8 cellular contexts compared by ENCODE assay signal in the genomic region with DNA sequence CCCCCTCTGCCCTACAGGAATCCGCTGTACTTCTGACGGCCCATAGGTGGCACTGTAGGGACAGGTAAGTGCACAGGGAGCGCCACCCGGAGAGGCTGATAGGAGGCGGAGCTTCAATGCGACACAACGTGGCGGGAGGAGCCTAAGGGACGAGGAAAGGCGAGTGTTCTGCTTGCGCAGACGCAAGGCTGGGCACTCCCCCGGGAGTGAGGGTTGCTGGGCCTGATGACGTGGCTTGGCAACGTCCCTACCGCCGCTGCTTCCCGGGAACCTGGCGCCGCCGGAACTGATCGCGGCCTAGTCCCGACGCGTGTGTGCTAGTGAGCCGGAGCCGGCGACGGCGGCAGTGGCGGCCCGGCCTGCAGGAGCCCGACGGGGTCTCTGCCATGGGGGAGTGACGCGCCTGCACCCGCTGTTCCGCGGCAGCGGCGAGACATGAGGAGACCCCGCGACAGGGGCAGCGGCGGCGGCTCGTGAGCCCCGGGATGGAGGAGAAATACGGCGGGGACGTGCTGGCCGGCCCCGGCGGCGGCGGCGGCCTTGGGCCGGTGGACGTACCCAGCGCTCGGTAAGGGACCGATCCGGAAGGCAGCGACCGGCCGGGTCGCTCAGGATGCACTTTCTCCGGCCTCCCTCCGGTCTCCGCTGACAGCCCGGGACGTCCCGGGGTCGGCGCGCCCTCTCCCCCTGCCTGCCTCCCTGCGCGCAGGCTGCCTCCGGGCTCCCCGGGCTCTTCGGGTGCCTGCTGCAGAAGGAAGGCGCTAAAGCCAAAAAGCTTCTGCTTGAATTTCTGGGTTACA. TPM values are rescaled to one million over a fixed set of nuclear protein-coding genes. Genes with fewer than 3 reads are reported as not detected.
A peak's percentile ranks its signal among the peaks of the same experiment; 100 is the strongest.
DNase-seq lines count a peak whose midpoint lies in the region; FAIRE-seq and TF ChIP-seq lines count a peak whose summit lies in the region.

A gene (plus strand): TSS at position 244 of the 800 bp plus-strand sequence. CDS start 242 bp downstream, at position 486.

- H3K36me3 ChIP-seq in H1 (ENCODE audit: control insufficient read depth in 2 of 4, insufficient read depth in 4 of 4, low read length in 3 of 4) (no peaks in the 10 kb centered on the region; a peak in 1 of 8 replicates), mesendoderm (ENCODE audit: control insufficient read depth, insufficient read depth, low read length) (no peaks in the 10 kb centered on the region)

- H3K4me2 ChIP-seq in H1 (ENCODE audit: insufficient read depth in 1 of 2, low read depth in 2 of 2, low read length in 2 of 2): peak within 1 kb of the TSS; percentile 85 to 90
- H3K4me2 ChIP-seq in mesendoderm (ENCODE audit: low read length): peak within 1 kb of the TSS; percentile 67

- no peak within 1 kb of the TSS for H2BK20ac ChIP-seq in H1 (ENCODE audit: low read length)

- TF ChIP-seq RAD21 in H1 (IDR thresholded peaks at IDR 0.05 in 1 of 2, conservative IDR thresholded peaks at IDR 0.05 in 1 of 2; ENCODE audit: low read depth in 2 of 2, low read length in 2 of 2): peak; percentile 90

- DNase-seq in COR-L47 (lab: John Stamatoyannopoulos, UW) (peak; percentile 99), GM20000 (ENCODE audit: low spot score) (peak; percentile 97), HT1080 (ENCODE audit: low read depth) (peak; percentile 100), NOMO-1 treated with DMSO at 0.1 percent for 48 hours (lab: John Stamatoyannopoulos, UW; ENCODE audit: unreplicated experiment) (peak; percentile 99), H1 (ENCODE audit: low read depth in 1 of 2, low spot score in 2 of 2) (peak; percentile 95 to 100), mesendoderm (peak; percentile 100)
- DNase-seq in activated CD8-positive, alpha-beta memory T cell treated with anti-CD3 and anti-CD28 coated beads for 48 hours (ENCODE audit: low read depth in 2 of 3, low spot score in 2 of 3): peak; percentile 79 to 94 (median 90)
- DNase-seq in stimulated activated CD8-positive, alpha-beta memory T cell treated with anti-CD3 and anti-CD28 coated beads, Interleukin-15, amount 100 ng/mL, for 24 hours (ENCODE audit: low read depth): peak; percentile 85

- no peaks in the 10 kb centered on the region for H3K27me3 ChIP-seq in H1 (replicated peaks in 1 of 4; ENCODE audit: control insufficient read depth in 3 of 4, extremely low read depth in 1 of 4, insufficient read depth in 3 of 4, low read length in 3 of 4)
- H3K27me3 ChIP-seq in mesendoderm (ENCODE audit: insufficient read depth, low read length, poor library complexity): no peaks in the 10 kb centered on the region

- FAIRE-seq in H1 (lab: Jason Lieb, UNC): peak; percentile 45

- H3K4me1 ChIP-seq in H1 (replicated peaks in 1 of 4; ENCODE audit: control insufficient read depth in 3 of 4, insufficient read depth in 4 of 4, low read length in 3 of 4) (no peaks in the 10 kb centered on the region; a peak in 1 of 7 replicates), mesendoderm (ENCODE audit: control insufficient read depth, low read depth, low read length) (no peaks in the 10 kb centered on the region)

- no peak within 1 kb of the TSS for H4K91ac ChIP-seq in H1 (replicated peaks; ENCODE audit: insufficient read length, low read length)

- POLR2A ChIA-PET in H1 (lab: Charles Lee; ENCODE audit: partially characterized antibody): interaction anchor here (0.8 to 2.3 kb wide), 12 partner anchors 9 to 399 kb away, joined by 3 to 22 read pairs (median 3); a partner anchor contains a TSS

- H3K9ac ChIP-seq in H1 (replicated peaks in 1 of 4; ENCODE audit: extremely low read depth in 1 of 4, low read depth in 3 of 4, low read length in 3 of 4): peak within 1 kb of the TSS; percentile 42 to 92 (median 81); a peak in 6 of 7 replicates
- H3K9ac ChIP-seq in mesendoderm (ENCODE audit: low read length): peak within 1 kb of the TSS; percentile 90

- no peaks in the 10 kb centered on the region for H3K9me3 ChIP-seq in H1 (ENCODE audit: insufficient read depth in 2 of 2, low read depth in 1 of 2, low read length in 1 of 2)

- H4K8ac ChIP-seq in H1 (ENCODE audit: extremely low read depth, insufficient read depth, low read length) (peak within 1 kb of the TSS; percentile 83), mesendoderm (ENCODE audit: low read depth, low read length) (no peak within 1 kb of the TSS)

- H3K56ac ChIP-seq in H1 (replicated peaks; ENCODE audit: insufficient read length, low read depth, low read length) (peak within 1 kb of the TSS; percentile 21), mesendoderm (ENCODE audit: low read length) (peak within 1 kb of the TSS; percentile 95)

- H2AK5ac ChIP-seq in H1 (ENCODE audit: low read depth, low read length) (no peak within 1 kb of the TSS), mesendoderm (ENCODE audit: low read length) (no peak within 1 kb of the TSS)

- 2% methylated on average over 57 of the region's 83 CpGs; no CpG with 5 or more reads in 1 of the 2 experiments for WGBS in H1 (ENCODE audit: extremely low coverage in 1 of 2, insufficient coverage in 1 of 2, insufficient read length in 1 of 2, insufficient replicate concordance in 2 of 2, low coverage in 1 of 2, low lambda C conversion rate in 2 of 2, missing lambda C conversion rate in 1 of 2), 2 experiments
- no CpG with 5 or more reads among the region's 83 CpGs for WGBS in mesendoderm (ENCODE audit: extremely low coverage, insufficient coverage, low lambda C conversion rate)

- H2AFZ ChIP-seq in H1 (ENCODE audit: low read length): peak within 1 kb of the TSS; percentile 89; the same call in 1 of the 2 replicates

- H2BK15ac ChIP-seq in H1 (ENCODE audit: low read length) (no peak within 1 kb of the TSS), mesendoderm (replicated peaks; ENCODE audit: low read depth) (no peak within 1 kb of the TSS)

- H3K23ac ChIP-seq in H1 (ENCODE audit: insufficient read length) (no peak within 1 kb of the TSS), mesendoderm (ENCODE audit: low read length) (peak within 1 kb of the TSS; percentile 45)

- H3K4me3 ChIP-seq in H1 (ENCODE audit: extremely low read depth in 1 of 4, insufficient read depth in 2 of 4, low read depth in 3 of 4, low read length in 4 of 4): peak within 1 kb of the TSS; percentile 48 to 80 (median 69)
- peak within 1 kb of the TSS; percentile 92 for H3K4me3 ChIP-seq in mesendoderm (ENCODE audit: low read length)

- H3K79me1 ChIP-seq in H1 (ENCODE audit: low read depth, low read length) (peaks cover 2% of the 10 kb centered on the region; the same call in 1 of the 2 replicates), mesendoderm (ENCODE audit: low read length) (peaks cover 2% of the 10 kb centered on the region)

- no peaks in the 10 kb centered on the region for H4K20me1 ChIP-seq in H1 (replicated peaks in 1 of 2; ENCODE audit: control insufficient read depth in 1 of 2, insufficient read depth in 2 of 2, low read length in 2 of 2)

- peak within 1 kb of the TSS; percentile 56 for H3K18ac ChIP-seq in H1 (ENCODE audit: extremely low read depth, low read length)
- peak within 1 kb of the TSS; percentile 78 for H3K18ac ChIP-seq in mesendoderm (ENCODE audit: low read length)

- H3K14ac ChIP-seq in H1 (ENCODE audit: insufficient read length): no peak within 1 kb of the TSS

- TF ChIP-seq POLR2A in H1 (IDR thresholded peaks at IDR 0.05; ENCODE audit: control extremely low read depth in 1 of 2, low read depth in 2 of 2, low read length in 2 of 2): peak in 1 of 2 experiments; percentile 92; a peak in 2 of 3 replicates

- TF ChIP-seq CTCF in GM20000 (IDR thresholded peaks at IDR 0.05; ENCODE audit: extremely low read depth, missing control alignments) (peak; percentile 89), H1 (IDR thresholded peaks at IDR 0.05; ENCODE audit: control extremely low read depth in 1 of 3, insufficient read depth in 1 of 3, low read depth in 1 of 3, low read length in 3 of 3) (peak; percentile 86 to 94 (median 92))

- no peak within 1 kb of the TSS for H2BK12ac ChIP-seq in H1 (ENCODE audit: low read depth, low read length)

- H2BK5ac ChIP-seq in H1 (ENCODE audit: low read depth, low read length) (no peak within 1 kb of the TSS), mesendoderm (ENCODE audit: low read length) (no peak within 1 kb of the TSS)

- H3K27ac ChIP-seq in H1 (ENCODE audit: low read depth, low read length) (peak within 1 kb of the TSS; percentile 38; the same call in 1 of the 2 replicates), mesendoderm (ENCODE audit: low read depth, low read length) (peak within 1 kb of the TSS; percentile 64)

- H4K5ac ChIP-seq in H1 (ENCODE audit: insufficient read length, low read depth, low read length) (no peak within 1 kb of the TSS), mesendoderm (ENCODE audit: low read length) (no peak within 1 kb of the TSS)

- H3K79me2 ChIP-seq in H1 (ENCODE audit: control insufficient read depth in 1 of 2, insufficient read depth in 2 of 2, low read length in 2 of 2): peaks cover 0 to 17% of the 10 kb centered on the region in 2 experiments; a peak in 2 of 4 replicates
- peaks cover 2% of the 10 kb centered on the region for H3K79me2 ChIP-seq in mesendoderm (ENCODE audit: control insufficient read depth, insufficient read depth, low read length)

- CTCF ChIA-PET in H1 (lab: Charles Lee; ENCODE audit: partially characterized antibody): interaction anchor here (0.6 to 3.7 kb wide), 34 partner anchors 8 to 796 kb away, joined by 3 to 24 read pairs (median 4); a partner anchor contains a TSS

- H3K4ac ChIP-seq in H1 (replicated peaks; ENCODE audit: insufficient read length, low read depth, low read length): no peak within 1 kb of the TSS
- H3K4ac ChIP-seq in mesendoderm (ENCODE audit: low read depth, low read length): no peak within 1 kb of the TSS

- peak in 1 of 2 experiments; percentile 49; a peak in 1 of 3 replicates for TF ChIP-seq EP300 in H1 (IDR thresholded peaks at IDR 0.05; ENCODE audit: borderline replicate concordance in 1 of 2, low read depth in 2 of 2, low read length in 2 of 2)

- H2BK120ac ChIP-seq in H1 (replicated peaks; ENCODE audit: low read depth, low read length) (no peak within 1 kb of the TSS), mesendoderm (ENCODE audit: low read depth, low read length) (no peak within 1 kb of the TSS)

- H3K23me2 ChIP-seq in H1 (ENCODE audit: low read depth, low read length): no peaks in the 10 kb centered on the region

RNA-seq across cellular contexts. Expression of the gene that starts here (rescaled TPM):
- 80.3 and 85.9 TPM in 2 replicates for total RNA-seq in HT1080 (2014; rRNA removed; shearing (Covaris generic))
- polyA plus RNA-seq in HT1080 (2015; cell fraction: cytosol; rRNA removed): 51.0 and 65.9 TPM in 2 replicates
- polyA plus RNA-seq in HT1080 (2015; cell fraction: nucleus; rRNA removed): 36.2 and 36.3 TPM in 2 replicates
- total RNA-seq in H1 (2021; fragmentation: NEBNext Ultra II Directional; extraction: Animal tissue kit (Norgen Biotek cat#: 25700)): 36.3 and 43.5 TPM in 2 replicates
- 28.5 and 31.0 TPM in 2 replicates for polyA plus RNA-seq in H1 (2011; rRNA removed)
- 17.8 TPM for polyA plus RNA-seq in H1 (2011; cell fraction: cytosol; rRNA removed)
- 18.9 TPM for polyA plus RNA-seq in H1 (2011; cell fraction: nucleus; rRNA removed)
- polyA plus RNA-seq in H1 (2012, experiment 1 of 2): 14.9 to 23.6 TPM (median 20.6 TPM) in 4 replicates
- polyA plus RNA-seq in H1 (2012, experiment 2 of 2): 7.5 TPM
- 26.6 TPM for polyA plus RNA-seq in H1 (2013, experiment 1 of 2)
- 27.4 TPM for polyA plus RNA-seq in H1 (2013, experiment 2 of 2)
- 49.8 and 65.1 TPM in 2 replicates for polyA minus RNA-seq in H1 (2011; rRNA and poly(A)+ RNA removed)
- polyA minus RNA-seq in H1 (2011; cell fraction: cytosol; rRNA and poly(A)+ RNA removed): 33.5 TPM
- polyA minus RNA-seq in H1 (2011; cell fraction: nucleus; rRNA and poly(A)+ RNA removed): 30.0 TPM
- polyA plus RNA-seq in mesendoderm (2013, experiment 1 of 2): 29.4 TPM
- 31.9 TPM for polyA plus RNA-seq in mesendoderm (2013, experiment 2 of 2)

Comparison
In these comparisons a context has a peak if more than half of its experiments do, and no peak if none do; other contexts are left out.
1. Peak in every context shown above with its lines: DNase-seq, H3K4me3 ChIP-seq and H3K27ac ChIP-seq.